ENCODE assay signal across 34 cellular contexts in genomic region chr5:42962139-42962538, GRCh38.
"Had no signal": no experiment of that assay in that cellular context is flagged by ENCODE, and none has a peak within 500 bp of the region (broad histone marks: within the 10 kb centered on the region; RNA-seq: fewer than 3 reads in every experiment).

No MANE protein-coding gene starts in this region.

- H3K4me1 ChIP-seq: ascending aorta, Peyer's patch, SJSA1 had no signal

- H3K27ac Mint-ChIP-seq: activated B cell treated with CpG ODN at 0.5 μM for 24 hours; activated CD4-positive, alpha-beta memory T cell treated with anti-CD3 and anti-CD28 coated beads, Interleukin-2, amount 10 ng/mL, durations not matched to agents 7 days and 5 days; activated CD8-positive, alpha-beta memory T cell treated with anti-CD3 and anti-CD28 coated beads, Interleukin-2, amount 10 ng/mL, durations not matched to agents 7 days and 5 days; activated naive CD8-positive, alpha-beta T cell; activated T-helper 2 cell treated with anti-CD3 and anti-CD28 coated beads, Interferon-gamma antibody, Interleukin-2, Interleukin-4, amounts not matched to agents 10 μg/mL and 5 μg/mL and 100 μg/mL, durations not matched to agents 14 hours and 24 hours and 36 hours had no signal

- H3K27me3 Mint-ChIP-seq: activated B cell treated with CpG ODN at 0.5 μM for 24 hours; activated CD8-positive, alpha-beta memory T cell treated with anti-CD3 and anti-CD28 coated beads, Interleukin-2, amount 10 ng/mL, durations not matched to agents 7 days and 5 days; activated naive CD8-positive, alpha-beta T cell had no signal

- DNase-seq: activated B cell treated with CpG ODN at 0.5 μM for 24 hours; activated CD4-positive, alpha-beta memory T cell treated with anti-CD3 and anti-CD28 coated beads, Interleukin-2, amount 10 ng/mL, durations not matched to agents 7 days and 5 days; activated CD4-positive, alpha-beta T cell treated with anti-CD3 and anti-CD28 coated beads for 48 hours; activated CD4-positive, CD25-positive, alpha-beta regulatory T cell treated with anti-CD3 and anti-CD28 coated beads, Interleukin-2, amount 50 U/mL, for 72 hours; activated CD8-positive, alpha-beta memory T cell treated with anti-CD3 and anti-CD28 coated beads for 24 hours; activated CD8-positive, alpha-beta memory T cell treated with anti-CD3 and anti-CD28 coated beads, Interleukin-2, amount 10 ng/mL, durations not matched to agents 7 days and 5 days; activated CD8-positive, alpha-beta memory T cell treated with anti-CD3 and anti-CD28 coated beads, Interleukin-2, amount 50 U/mL, for 48 hours; activated gamma-delta T cell; activated naive CD4-positive, alpha-beta T cell treated with Interleukin-2 at 50 U/mL for 16 hours; amygdala; MM.1S; MV-4-11; NCI-H1092; NCI-H1436 treated with DMSO at 0.1 percent for 48 hours; NCI-H1694 treated with DMSO at 0.1 percent for 48 hours; NCI-H2029; NCI-H2171; NCI-H510A; NCI-H526; NCI-H748 treated with DMSO at 0.1 percent for 48 hours; NK-92 treated with Interleukin-12 subunit alpha and Interleukin-12 subunit beta, amount 100 ng/mL, for 24 hours; PC-3; Peyer's patch; RPMI8226; SHP77 treated with DMSO at 0.1 percent for 48 hours; SK-N-SH; T-helper 9 cell had no signal

- H3K27me3 ChIP-seq: ascending aorta, cardiac muscle cell, Peyer's patch, SJSA1 had no signal

- ATAC-seq: activated CD8-positive, alpha-beta memory T cell treated with anti-CD3 and anti-CD28 coated beads, Interleukin-2, amount 10 ng/mL, durations not matched to agents 7 days and 5 days; PC-3 had no signal

- H3K4me3 Mint-ChIP-seq: activated B cell treated with CpG ODN at 0.5 μM for 24 hours; activated CD4-positive, alpha-beta memory T cell treated with anti-CD3 and anti-CD28 coated beads, Interleukin-2, amount 10 ng/mL, durations not matched to agents 7 days and 5 days; activated CD8-positive, alpha-beta memory T cell treated with anti-CD3 and anti-CD28 coated beads, Interleukin-2, amount 10 ng/mL, durations not matched to agents 7 days and 5 days; activated naive CD8-positive, alpha-beta T cell had no signal

- H3K9me3 Mint-ChIP-seq: activated B cell treated with CpG ODN at 0.5 μM for 24 hours; activated CD4-positive, alpha-beta memory T cell treated with anti-CD3 and anti-CD28 coated beads, Interleukin-2, amount 10 ng/mL, durations not matched to agents 7 days and 5 days; activated T-helper 2 cell treated with anti-CD3 and anti-CD28 coated beads, Interferon-gamma antibody, Interleukin-2, Interleukin-4, amounts not matched to agents 10 μg/mL and 5 μg/mL and 100 μg/mL, durations not matched to agents 14 hours and 24 hours and 36 hours had no signal

- H3K27ac ChIP-seq: ascending aorta, cardiac muscle cell, KMS-11, Peyer's patch, SJSA1, VCaP had no signal

- H3K36me3 ChIP-seq: ascending aorta, cardiac muscle cell, Peyer's patch, SJSA1 had no signal

- H3K4me3 ChIP-seq: ascending aorta, cardiac muscle cell, Peyer's patch, SJSA1 had no signal

- H3K9me3 ChIP-seq: ascending aorta, Peyer's patch, SJSA1, SK-N-SH had no signal
